In genomic region chr18:34787931-34788532, GRCh38 we compare ENCODE assay signal across 9 cellular contexts.
DNase-seq lines count a peak whose midpoint lies in the region; ATAC-seq and TF ChIP-seq lines count a peak whose summit lies in the region.
"Had no signal": no experiment of that assay in that cellular context is flagged by ENCODE, and none has a peak within 500 bp of the region (broad histone marks: within the 10 kb centered on the region; RNA-seq: fewer than 3 reads in every experiment).

No MANE protein-coding gene starts in this region.

- no peaks in the 10 kb centered on the region for H3K36me3 Mint-ChIP-seq in activated T-helper 17 cell treated with anti-CD3 and anti-CD28 coated beads, Interleukin-2, amount 50 U/mL, for 72 hours (ENCODE audit: low read depth)
- peaks cover 6% of the 10 kb centered on the region for H3K36me3 Mint-ChIP-seq in progenitor cell of endocrine pancreas (ENCODE audit: insufficient read depth)

- no peak overlapping the region for H3K27ac Mint-ChIP-seq in activated T-helper 17 cell treated with anti-CD3 and anti-CD28 coated beads, Interleukin-2, amount 50 U/mL, for 72 hours
- no peak overlapping the region for H3K27ac Mint-ChIP-seq in progenitor cell of endocrine pancreas
- H3K27ac Mint-ChIP-seq: T-helper 1 cell treated with Interleukin-12 subunit alpha and Interleukin-12 subunit beta and Interleukin-4 antibody, amounts not matched to agents 30 μg/mL and 1 μg/mL, for 36 hours had no signal

- DNase-seq in DMS 273 treated with DMSO at 0.1 percent for 48 hours (lab: John Stamatoyannopoulos, UW) (peak; percentile 26), NCI-H446 treated with DMSO at 0.1 percent for 48 hours (lab: John Stamatoyannopoulos, UW) (peak; percentile 21), globus pallidus (ENCODE audit: low spot score) (peak; percentile 71), progenitor cell of endocrine pancreas (ENCODE audit: low spot score, unreplicated experiment) (no peak), posterior vena cava (ENCODE audit: low spot score) (no peak)

- no peaks in the 10 kb centered on the region for H3K4me1 Mint-ChIP-seq in activated T-helper 17 cell treated with anti-CD3 and anti-CD28 coated beads, Interleukin-2, amount 50 U/mL, for 72 hours
- H3K4me1 Mint-ChIP-seq in progenitor cell of endocrine pancreas (ENCODE audit: low read depth), result no peaks in the 10 kb centered on the region

- H3K4me3 Mint-ChIP-seq in activated T-helper 17 cell treated with anti-CD3 and anti-CD28 coated beads, Interleukin-2, amount 50 U/mL, for 72 hours, result no peak overlapping the region
- H3K4me3 Mint-ChIP-seq in progenitor cell of endocrine pancreas (ENCODE audit: low read depth), result no peak overlapping the region
- H3K4me3 Mint-ChIP-seq: T-helper 1 cell treated with Interleukin-12 subunit alpha and Interleukin-12 subunit beta and Interleukin-4 antibody, amounts not matched to agents 30 μg/mL and 1 μg/mL, for 36 hours had no signal

- intact Hi-C loops in posterior vena cava (cut with DNase I), result no loop called here

- peak; percentile 81 for ATAC-seq in GM19351 (IDR thresholded peaks at IDR 0.05; ENCODE audit: unreplicated experiment)
- peak; percentile 79 for ATAC-seq in HG03457 (IDR thresholded peaks at IDR 0.05; ENCODE audit: unreplicated experiment)
- peak; percentile 45 for ATAC-seq in activated T-helper 17 cell treated with anti-CD3 and anti-CD28 coated beads, Interleukin-2, amount 50 U/mL, for 72 hours (replicated peaks)

- TF ChIP-seq CTCF in progenitor cell of endocrine pancreas (IDR thresholded peaks at IDR 0.05; ENCODE audit: unreplicated experiment), result peak; percentile 90

- H3K9me3 Mint-ChIP-seq in activated T-helper 17 cell treated with anti-CD3 and anti-CD28 coated beads, Interleukin-2, amount 50 U/mL, for 72 hours, result no peaks in the 10 kb centered on the region
- H3K9me3 Mint-ChIP-seq in progenitor cell of endocrine pancreas (ENCODE audit: low read depth), result peaks cover 5% of the 10 kb centered on the region
- H3K9me3 Mint-ChIP-seq: T-helper 1 cell treated with Interleukin-12 subunit alpha and Interleukin-12 subunit beta and Interleukin-4 antibody, amounts not matched to agents 30 μg/mL and 1 μg/mL, for 36 hours had no signal

- peaks cover 22% of the 10 kb centered on the region for H3K27me3 Mint-ChIP-seq in activated T-helper 17 cell treated with anti-CD3 and anti-CD28 coated beads, Interleukin-2, amount 50 U/mL, for 72 hours
- H3K27me3 Mint-ChIP-seq in progenitor cell of endocrine pancreas, result no peaks in the 10 kb centered on the region

Comparison
In these comparisons a context has a peak if more than half of its experiments do, and no peak if none do; other contexts are left out.
1. DNase-seq: peak in DMS 273 treated with DMSO at 0.1 percent for 48 hours (single experiment), NCI-H446 treated with DMSO at 0.1 percent for 48 hours (single experiment) and globus pallidus (single experiment); none in progenitor cell of endocrine pancreas (single experiment) and posterior vena cava (single experiment).
2. Peak in every context shown above with its lines, with median percentiles within 50 percentile points of each other: ATAC-seq.